Comparison of ENCODE assay signal across 6 cellular contexts in the genomic region with DNA sequence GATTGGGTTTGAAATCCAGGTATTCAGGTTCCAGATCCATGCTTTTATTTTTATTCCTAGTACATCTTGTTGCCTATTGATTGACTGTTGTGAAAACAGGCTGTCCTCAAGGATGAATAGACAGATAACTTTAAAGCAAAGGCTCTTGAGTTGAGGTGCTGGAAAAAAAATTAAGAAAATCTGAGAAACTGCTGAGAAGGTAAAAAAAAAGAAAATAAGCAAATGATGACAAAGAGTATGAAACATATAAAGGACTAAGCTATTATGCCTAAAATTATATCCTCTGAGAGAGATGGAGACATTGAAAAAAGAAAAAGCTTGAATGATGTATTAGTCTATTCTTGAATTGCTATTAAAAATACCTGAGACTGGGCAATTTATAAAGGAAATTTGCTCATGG.
"Had no signal": no experiment of that assay in that cellular context is flagged by ENCODE, and none has a peak within 500 bp of the region (broad histone marks: within the 10 kb centered on the region; RNA-seq: fewer than 3 reads in every experiment).

No MANE protein-coding gene starts in this region.

- H3K4me2 ChIP-seq: KMS-11 had no signal

- H3K27ac ChIP-seq: HL-60, KMS-11 had no signal

- FAIRE-seq: HTR-8/SVneo had no signal

- DNase-seq: IMR-90, KBM-7, KG1 had no signal

- H3K9ac ChIP-seq: KMS-11 had no signal
